In genomic region chr3:107690522-107691138, GRCh38 we compare ENCODE assay signal across 8 cellular contexts.
A peak's percentile ranks its signal among the peaks of the same experiment; 100 is the strongest.
DNase-seq lines count a peak whose midpoint lies in the region; ATAC-seq and TF ChIP-seq lines count a peak whose summit lies in the region.

No MANE protein-coding gene starts in this region.

- DNase-seq in DMS153 treated with DMSO at 0.1 percent for 48 hours (lab: John Stamatoyannopoulos, UW; ENCODE audit: unreplicated experiment) (peak; percentile 24), DMS153 (lab: John Stamatoyannopoulos, UW) (no peak), HFFc6 (peak; percentile 58), NCI-H1694 treated with DMSO at 0.1 percent for 48 hours (lab: John Stamatoyannopoulos, UW) (peak; percentile 61), left ventricle myocardium superior (no peak)
- no peak for DNase-seq in activated CD8-positive, alpha-beta T cell treated with anti-CD3 and anti-CD28 coated beads, Interleukin-2, amount 10 ng/mL, durations not matched to agents 7 days and 5 days
- DNase-seq in stimulated activated naive B cell treated with anti-CD40 and anti-IgM and Interleukin-4, amounts not matched to agents 10 μg/mL and 1 μg/mL and 100 μg/mL, for 72 hours, result no peak

- H3K4me1 Mint-ChIP-seq in HFFc6 (ENCODE audit: low read depth), result no peaks in the 10 kb centered on the region
- H3K4me1 Mint-ChIP-seq in activated CD8-positive, alpha-beta T cell treated with anti-CD3 and anti-CD28 coated beads, Interleukin-2, amount 10 ng/mL, durations not matched to agents 7 days and 5 days (ENCODE audit: low read depth), result no peaks in the 10 kb centered on the region
- peaks cover 1 to 7% of the 10 kb centered on the region in 2 donors for H3K4me1 Mint-ChIP-seq in stimulated activated naive B cell treated with anti-CD40 and anti-IgM and Interleukin-4, amounts not matched to agents 10 μg/mL and 1 μg/mL and 100 μg/mL, for 72 hours

- no peaks in the 10 kb centered on the region for H3K9me3 Mint-ChIP-seq in HFFc6
- no peaks in the 10 kb centered on the region for H3K9me3 Mint-ChIP-seq in activated CD8-positive, alpha-beta T cell treated with anti-CD3 and anti-CD28 coated beads, Interleukin-2, amount 10 ng/mL, durations not matched to agents 7 days and 5 days (ENCODE audit: insufficient read depth)
- H3K9me3 Mint-ChIP-seq in stimulated activated naive B cell treated with anti-CD40 and anti-IgM and Interleukin-4, amounts not matched to agents 10 μg/mL and 1 μg/mL and 100 μg/mL, for 72 hours, result no peaks in the 10 kb centered on the region

- peak; percentile 63 for ATAC-seq in activated CD8-positive, alpha-beta T cell treated with anti-CD3 and anti-CD28 coated beads, Interleukin-2, amount 10 ng/mL, durations not matched to agents 7 days and 5 days
- peak; percentile 48 for ATAC-seq in left ventricle myocardium superior
- peak; percentile 73 to 79 for ATAC-seq in stimulated activated naive B cell treated with anti-CD40 and anti-IgM and Interleukin-4, amounts not matched to agents 10 μg/mL and 1 μg/mL and 100 μg/mL, for 72 hours (replicated peaks)
- no peak for ATAC-seq in GM18519 (IDR thresholded peaks at IDR 0.05; ENCODE audit: low FRiP score, unreplicated experiment)

- H3K27ac Mint-ChIP-seq in HFFc6, result no peak overlapping the region
- no peak overlapping the region for H3K27ac Mint-ChIP-seq in activated CD8-positive, alpha-beta T cell treated with anti-CD3 and anti-CD28 coated beads, Interleukin-2, amount 10 ng/mL, durations not matched to agents 7 days and 5 days
- H3K27ac Mint-ChIP-seq in stimulated activated naive B cell treated with anti-CD40 and anti-IgM and Interleukin-4, amounts not matched to agents 10 μg/mL and 1 μg/mL and 100 μg/mL, for 72 hours, result no peak overlapping the region

- no peak overlapping the region for H3K4me3 Mint-ChIP-seq in HFFc6
- no peak overlapping the region for H3K4me3 Mint-ChIP-seq in activated CD8-positive, alpha-beta T cell treated with anti-CD3 and anti-CD28 coated beads, Interleukin-2, amount 10 ng/mL, durations not matched to agents 7 days and 5 days
- H3K4me3 Mint-ChIP-seq in stimulated activated naive B cell treated with anti-CD40 and anti-IgM and Interleukin-4, amounts not matched to agents 10 μg/mL and 1 μg/mL and 100 μg/mL, for 72 hours, result no peak overlapping the region

- POLR2A ChIA-PET in activated CD8-positive, alpha-beta T cell treated with anti-CD3 and anti-CD28 coated beads, Interleukin-2, amount 10 ng/mL, durations not matched to agents 7 days and 5 days (lab: Charles Lee), result no interaction called here

- CTCF ChIA-PET in activated CD8-positive, alpha-beta T cell treated with anti-CD3 and anti-CD28 coated beads, Interleukin-2, amount 10 ng/mL, durations not matched to agents 7 days and 5 days (lab: Charles Lee), result interaction anchor here (0.6 to 2.7 kb wide), 12 partner anchors 8 to 115 kb away, joined by 3 to 10 read pairs (median 4); no protein-coding TSS in a partner anchor

- H3K36me3 Mint-ChIP-seq in HFFc6 (ENCODE audit: low read depth), result no peaks in the 10 kb centered on the region
- no peaks in the 10 kb centered on the region for H3K36me3 Mint-ChIP-seq in activated CD8-positive, alpha-beta T cell treated with anti-CD3 and anti-CD28 coated beads, Interleukin-2, amount 10 ng/mL, durations not matched to agents 7 days and 5 days (ENCODE audit: low read depth)
- H3K36me3 Mint-ChIP-seq in stimulated activated naive B cell treated with anti-CD40 and anti-IgM and Interleukin-4, amounts not matched to agents 10 μg/mL and 1 μg/mL and 100 μg/mL, for 72 hours, result no peaks in the 10 kb centered on the region

- peak; percentile 80 for TF ChIP-seq CTCF in HFFc6 (IDR thresholded peaks at IDR 0.05)

- H3K27me3 Mint-ChIP-seq in HFFc6 (ENCODE audit: insufficient read depth), result no peaks in the 10 kb centered on the region
- no peaks in the 10 kb centered on the region for H3K27me3 Mint-ChIP-seq in activated CD8-positive, alpha-beta T cell treated with anti-CD3 and anti-CD28 coated beads, Interleukin-2, amount 10 ng/mL, durations not matched to agents 7 days and 5 days (ENCODE audit: low read depth)
- H3K27me3 Mint-ChIP-seq in stimulated activated naive B cell treated with anti-CD40 and anti-IgM and Interleukin-4, amounts not matched to agents 10 μg/mL and 1 μg/mL and 100 μg/mL, for 72 hours, result no peaks in the 10 kb centered on the region

- intact Hi-C loops in left ventricle myocardium superior (cut with micrococcal nuclease), result no loop called here

Comparison
In these comparisons a context has a peak if more than half of its experiments do, and no peak if none do; other contexts are left out.
1. DNase-seq: peak in DMS153 treated with DMSO at 0.1 percent for 48 hours (single experiment), HFFc6 (single experiment) and NCI-H1694 treated with DMSO at 0.1 percent for 48 hours (single experiment); none in DMS153 (single experiment), activated CD8-positive, alpha-beta T cell treated with anti-CD3 and anti-CD28 coated beads, Interleukin-2, amount 10 ng/mL, durations not matched to agents 7 days and 5 days (single experiment), left ventricle myocardium superior (single experiment) and stimulated activated naive B cell treated with anti-CD40 and anti-IgM and Interleukin-4, amounts not matched to agents 10 μg/mL and 1 μg/mL and 100 μg/mL, for 72 hours (single experiment).